14 cellular contexts compared by ENCODE assay signal in the genomic region with DNA sequence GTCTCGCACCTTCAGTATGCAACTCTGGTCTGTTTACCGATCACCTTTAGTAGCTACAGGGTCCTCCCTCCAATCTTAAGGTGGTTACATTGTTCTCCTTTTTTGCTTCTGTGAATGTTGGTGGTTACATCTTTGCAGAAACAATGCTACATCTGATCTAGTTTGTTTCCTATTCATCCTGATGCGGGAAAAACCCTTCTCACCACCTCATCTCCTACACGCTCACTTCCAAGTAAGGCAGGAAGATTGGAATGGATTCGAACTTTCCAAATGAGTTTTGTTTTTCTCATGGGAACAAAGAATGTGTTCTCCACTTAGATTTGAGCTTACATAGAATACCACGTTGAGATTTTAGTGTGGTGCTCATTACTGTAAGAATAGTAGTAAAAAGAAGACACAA. TPM values are rescaled to one million over a fixed set of nuclear protein-coding genes. Genes with fewer than 3 reads are reported as not detected.
A peak's percentile ranks its signal among the peaks of the same experiment; 100 is the strongest.
DNase-seq lines count a peak whose midpoint lies in the region; ATAC-seq and TF ChIP-seq lines count a peak whose summit lies in the region.
"Had no signal": no experiment of that assay in that cellular context is flagged by ENCODE, and none has a peak within 500 bp of the region (broad histone marks: within the 10 kb centered on the region; RNA-seq: fewer than 3 reads in every experiment).

No MANE protein-coding gene starts in this region.

- no peaks in the 10 kb centered on the region for H3K9me3 ChIP-seq in T-helper 17 cell (ENCODE audit: control insufficient read depth, low read length, poor library complexity, severe bottlenecking)
- no peaks in the 10 kb centered on the region for H3K9me3 ChIP-seq in CD8-positive, alpha-beta T cell (ENCODE audit: low read length)
- H3K9me3 ChIP-seq: A549 had no signal

- DNase-seq in activated CD4-positive, alpha-beta T cell treated with anti-CD3 and anti-CD28 coated beads, Interleukin-2, amount 10 ng/mL, durations not matched to agents 24 days and 14 days: no peak
- DNase-seq in activated CD4-positive, alpha-beta T cell treated with anti-CD3 and anti-CD28 coated beads for 48 hours: no peak
- DNase-seq in T-helper 17 cell (no peak), progenitor cell of endocrine pancreas (ENCODE audit: low spot score, unreplicated experiment) (no peak), NCI-H82 treated with DMSO at 0.1 percent for 48 hours (lab: John Stamatoyannopoulos, UW; ENCODE audit: unreplicated experiment) (no peak)
- no peak for DNase-seq in activated T-helper 2 cell treated with anti-CD3 and anti-CD28 coated beads, Interferon-gamma antibody, Interleukin-2, Interleukin-4, amounts not matched to agents 10 μg/mL and 5 μg/mL and 100 μg/mL, durations not matched to agents 14 hours and 24 hours and 36 hours (ENCODE audit: low spot score)
- no peak for DNase-seq in CD8-positive, alpha-beta T cell
- DNase-seq: NCI-H1436, NCI-H2227 treated with DMSO at 0.1 percent for 48 hours, NCI-H526, PC-3 had no signal

- no peak overlapping the region for H3K4me3 Mint-ChIP-seq in activated CD4-positive, alpha-beta T cell treated with anti-CD3 and anti-CD28 coated beads, Interleukin-2, amount 10 ng/mL, durations not matched to agents 24 days and 14 days
- H3K4me3 Mint-ChIP-seq in T-helper 17 cell: no peak overlapping the region
- H3K4me3 Mint-ChIP-seq in activated T-helper 2 cell treated with anti-CD3 and anti-CD28 coated beads, Interferon-gamma antibody, Interleukin-2, Interleukin-4, amounts not matched to agents 10 μg/mL and 5 μg/mL and 100 μg/mL, durations not matched to agents 14 hours and 24 hours and 36 hours (ENCODE audit: low read depth): no peak overlapping the region
- H3K4me3 Mint-ChIP-seq in progenitor cell of endocrine pancreas (ENCODE audit: low read depth): no peak overlapping the region
- no peak overlapping the region for H3K4me3 Mint-ChIP-seq in CD8-positive, alpha-beta T cell
- H3K4me3 Mint-ChIP-seq: CD14-positive monocyte had no signal

- POLR2A ChIA-PET in CD8-positive, alpha-beta T cell (lab: Charles Lee): no interaction called here

- H3K4me1 ChIP-seq in CD8-positive, alpha-beta T cell (ENCODE audit: insufficient read depth, low read length): peaks cover 7% of the 10 kb centered on the region
- H3K4me1 ChIP-seq: A549 had no signal

- H3K27me3 Mint-ChIP-seq in activated CD4-positive, alpha-beta T cell treated with anti-CD3 and anti-CD28 coated beads, Interleukin-2, amount 10 ng/mL, durations not matched to agents 24 days and 14 days: no peaks in the 10 kb centered on the region
- H3K27me3 Mint-ChIP-seq in T-helper 17 cell: no peaks in the 10 kb centered on the region
- H3K27me3 Mint-ChIP-seq in activated T-helper 2 cell treated with anti-CD3 and anti-CD28 coated beads, Interferon-gamma antibody, Interleukin-2, Interleukin-4, amounts not matched to agents 10 μg/mL and 5 μg/mL and 100 μg/mL, durations not matched to agents 14 hours and 24 hours and 36 hours (ENCODE audit: low read depth): no peaks in the 10 kb centered on the region
- H3K27me3 Mint-ChIP-seq in progenitor cell of endocrine pancreas: no peaks in the 10 kb centered on the region
- no peaks in the 10 kb centered on the region for H3K27me3 Mint-ChIP-seq in CD8-positive, alpha-beta T cell (ENCODE audit: low read depth)

- CTCF ChIA-PET in CD8-positive, alpha-beta T cell (lab: Charles Lee): interaction anchor here (0.9 to 1.2 kb wide), 2 partner anchors 10 to 15 kb away, joined by 3 read pairs; partner anchors contain the start of gene ZC3H18

- TF ChIP-seq CTCF in progenitor cell of endocrine pancreas (IDR thresholded peaks at IDR 0.05; ENCODE audit: unreplicated experiment): no peak
- no peak for TF ChIP-seq CTCF in CD8-positive, alpha-beta T cell (IDR thresholded peaks at IDR 0.05)

- H3K4me3 ChIP-seq in CD8-positive, alpha-beta T cell (ENCODE audit: low read depth, low read length): no peak overlapping the region
- H3K4me3 ChIP-seq: A549 had no signal

- intact Hi-C loops in activated CD4-positive, alpha-beta T cell treated with anti-CD3 and anti-CD28 coated beads, Interleukin-2, amount 10 ng/mL, durations not matched to agents 24 days and 14 days (cut with micrococcal nuclease): no loop called here
- intact Hi-C loops in activated T-helper 2 cell treated with anti-CD3 and anti-CD28 coated beads, Interferon-gamma antibody, Interleukin-2, Interleukin-4, amounts not matched to agents 10 μg/mL and 5 μg/mL and 100 μg/mL, durations not matched to agents 14 hours and 24 hours and 36 hours (cut with micrococcal nuclease): no loop called here
- intact Hi-C loops in CD8-positive, alpha-beta T cell (cut with DNase I, micrococcal nuclease): no loop called here

- H3K27ac Mint-ChIP-seq in activated CD4-positive, alpha-beta T cell treated with anti-CD3 and anti-CD28 coated beads, Interleukin-2, amount 10 ng/mL, durations not matched to agents 24 days and 14 days: peak overlapping the region; percentile 74
- H3K27ac Mint-ChIP-seq in T-helper 17 cell: peak overlapping the region; percentile 65
- H3K27ac Mint-ChIP-seq in activated T-helper 2 cell treated with anti-CD3 and anti-CD28 coated beads, Interferon-gamma antibody, Interleukin-2, Interleukin-4, amounts not matched to agents 10 μg/mL and 5 μg/mL and 100 μg/mL, durations not matched to agents 14 hours and 24 hours and 36 hours: peak overlapping the region; percentile 72
- peak overlapping the region; percentile 10 for H3K27ac Mint-ChIP-seq in progenitor cell of endocrine pancreas
- H3K27ac Mint-ChIP-seq in CD8-positive, alpha-beta T cell: no peak overlapping the region

- peaks cover 44% of the 10 kb centered on the region for H3K36me3 ChIP-seq in CD8-positive, alpha-beta T cell (ENCODE audit: insufficient read depth, low read length)

- H3K27me3 ChIP-seq in CD8-positive, alpha-beta T cell (ENCODE audit: insufficient read depth, low read length): no peaks in the 10 kb centered on the region

- H3K27ac ChIP-seq in CD8-positive, alpha-beta T cell (ENCODE audit: low read depth, low read length): no peak overlapping the region
- H3K27ac ChIP-seq: A549 had no signal

- no peaks in the 10 kb centered on the region for H3K9me3 Mint-ChIP-seq in activated CD4-positive, alpha-beta T cell treated with anti-CD3 and anti-CD28 coated beads, Interleukin-2, amount 10 ng/mL, durations not matched to agents 24 days and 14 days
- no peaks in the 10 kb centered on the region for H3K9me3 Mint-ChIP-seq in activated T-helper 2 cell treated with anti-CD3 and anti-CD28 coated beads, Interferon-gamma antibody, Interleukin-2, Interleukin-4, amounts not matched to agents 10 μg/mL and 5 μg/mL and 100 μg/mL, durations not matched to agents 14 hours and 24 hours and 36 hours
- H3K9me3 Mint-ChIP-seq in progenitor cell of endocrine pancreas (ENCODE audit: low read depth): no peaks in the 10 kb centered on the region
- no peaks in the 10 kb centered on the region for H3K9me3 Mint-ChIP-seq in CD8-positive, alpha-beta T cell

- H3K36me3 Mint-ChIP-seq in activated CD4-positive, alpha-beta T cell treated with anti-CD3 and anti-CD28 coated beads, Interleukin-2, amount 10 ng/mL, durations not matched to agents 24 days and 14 days (ENCODE audit: low read depth): peaks cover 53% of the 10 kb centered on the region
- H3K36me3 Mint-ChIP-seq in T-helper 17 cell (ENCODE audit: low read depth) (peaks cover 12% of the 10 kb centered on the region), progenitor cell of endocrine pancreas (ENCODE audit: insufficient read depth) (peaks cover 16% of the 10 kb centered on the region)
- peaks cover 73% of the 10 kb centered on the region for H3K36me3 Mint-ChIP-seq in activated T-helper 2 cell treated with anti-CD3 and anti-CD28 coated beads, Interferon-gamma antibody, Interleukin-2, Interleukin-4, amounts not matched to agents 10 μg/mL and 5 μg/mL and 100 μg/mL, durations not matched to agents 14 hours and 24 hours and 36 hours (ENCODE audit: low read depth)
- H3K36me3 Mint-ChIP-seq in CD8-positive, alpha-beta T cell: peaks cover 76% of the 10 kb centered on the region

- no peak for ATAC-seq in T-helper 17 cell
- ATAC-seq in CD8-positive, alpha-beta T cell: no peak
- ATAC-seq: A549, PC-3 had no signal

- H3K4me1 Mint-ChIP-seq in activated CD4-positive, alpha-beta T cell treated with anti-CD3 and anti-CD28 coated beads, Interleukin-2, amount 10 ng/mL, durations not matched to agents 24 days and 14 days: peaks cover 28% of the 10 kb centered on the region
- H3K4me1 Mint-ChIP-seq in T-helper 17 cell: peaks cover 37% of the 10 kb centered on the region
- peaks cover 41% of the 10 kb centered on the region for H3K4me1 Mint-ChIP-seq in activated T-helper 2 cell treated with anti-CD3 and anti-CD28 coated beads, Interferon-gamma antibody, Interleukin-2, Interleukin-4, amounts not matched to agents 10 μg/mL and 5 μg/mL and 100 μg/mL, durations not matched to agents 14 hours and 24 hours and 36 hours (ENCODE audit: low read depth)
- no peaks in the 10 kb centered on the region for H3K4me1 Mint-ChIP-seq in progenitor cell of endocrine pancreas (ENCODE audit: low read depth)
- H3K4me1 Mint-ChIP-seq in CD8-positive, alpha-beta T cell (ENCODE audit: low read depth): peaks cover 52% of the 10 kb centered on the region
- H3K4me1 Mint-ChIP-seq: CD14-positive monocyte had no signal

RNA-seq across cellular contexts. Expression of gene ZC3H18, which starts 14.5 kb away (rescaled TPM):
- 106 and 118 TPM in 2 replicates for total RNA-seq in activated CD4-positive, alpha-beta T cell treated with anti-CD3 and anti-CD28 coated beads, Interleukin-2, amount 10 ng/mL, durations not matched to agents 24 days and 14 days
- total RNA-seq in T-helper 17 cell (100 to 1,000 TPM; 100 to 141 TPM), progenitor cell of endocrine pancreas (67.5 and 70.7 TPM in 2 replicates)
- total RNA-seq in activated T-helper 2 cell treated with anti-CD3 and anti-CD28 coated beads, Interferon-gamma antibody, Interleukin-2, Interleukin-4, amounts not matched to agents 10 μg/mL and 5 μg/mL and 100 μg/mL, durations not matched to agents 14 hours and 24 hours and 36 hours: 93.9 and 101 TPM in 2 replicates
- 100 to 1,000 TPM; 140 to 149 TPM for total RNA-seq in CD8-positive, alpha-beta T cell

RNA-seq across cellular contexts. Expression of gene IL17C, which starts 53.7 kb away (rescaled TPM):
- total RNA-seq in activated CD4-positive, alpha-beta T cell treated with anti-CD3 and anti-CD28 coated beads, Interleukin-2, amount 10 ng/mL, durations not matched to agents 24 days and 14 days: not detected in 2 replicates
- total RNA-seq in T-helper 17 cell: under 1 TPM; 0.65 to 0.86 TPM
- total RNA-seq in activated T-helper 2 cell treated with anti-CD3 and anti-CD28 coated beads, Interferon-gamma antibody, Interleukin-2, Interleukin-4, amounts not matched to agents 10 μg/mL and 5 μg/mL and 100 μg/mL, durations not matched to agents 14 hours and 24 hours and 36 hours: not detected in 2 replicates
- 0.29 TPM in 2 replicates for total RNA-seq in progenitor cell of endocrine pancreas
- under 1 TPM; 0.56 to 0.81 TPM for total RNA-seq in CD8-positive, alpha-beta T cell
- total RNA-seq: HT1080, PC-3 had no signal
